In the genomic region with DNA sequence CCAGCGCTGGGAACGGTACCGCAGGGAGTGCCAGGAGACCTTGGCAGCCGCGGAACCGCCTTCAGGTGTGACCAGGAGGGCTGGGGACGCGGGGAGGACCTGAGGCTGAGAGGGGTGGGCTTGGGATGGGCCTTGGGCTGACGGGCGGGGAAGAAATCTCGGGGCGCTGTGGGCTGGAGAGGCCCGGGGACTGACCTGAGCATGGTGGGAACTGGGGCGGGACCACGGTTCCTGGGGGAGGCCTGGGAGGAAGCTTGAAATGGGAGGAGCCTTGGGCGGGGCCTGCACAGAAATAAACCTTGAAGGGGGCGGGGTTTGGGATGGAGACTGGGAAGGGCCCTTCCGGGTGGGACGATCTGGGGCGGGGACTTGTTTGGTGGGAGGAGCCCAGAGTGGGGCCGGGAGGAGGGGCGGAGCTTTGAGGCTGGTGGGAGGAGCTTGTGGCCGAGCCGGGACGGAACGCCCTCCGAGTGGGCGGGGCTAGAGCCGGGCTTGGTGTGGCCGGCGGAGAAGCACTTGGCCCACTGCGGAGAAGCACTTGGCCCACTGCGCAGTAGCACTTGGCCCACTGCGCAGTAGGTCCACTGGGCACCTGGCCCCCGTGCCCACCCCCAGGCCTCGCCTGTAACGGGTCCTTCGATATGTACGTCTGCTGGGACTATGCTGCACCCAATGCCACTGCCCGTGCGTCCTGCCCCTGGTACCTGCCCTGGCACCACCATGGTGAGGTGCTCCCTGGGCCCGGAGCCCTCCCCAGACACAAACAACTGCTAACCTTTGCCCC, we compare ENCODE assay signal across 9 cellular contexts. TPM values are rescaled to one million over a fixed set of nuclear protein-coding genes. Genes with fewer than 3 reads are reported as not detected.
A peak's percentile ranks its signal among the peaks of the same experiment; 100 is the strongest.
DNase-seq lines count a peak whose midpoint lies in the region; ATAC-seq, FAIRE-seq and TF ChIP-seq lines count a peak whose summit lies in the region.
"Had no signal": no experiment of that assay in that cellular context is flagged by ENCODE, and none has a peak within 500 bp of the region (broad histone marks: within the 10 kb centered on the region; RNA-seq: fewer than 3 reads in every experiment).

No MANE protein-coding gene starts in this region.

- TF ChIP-seq POLR2A in upper lobe of left lung (IDR thresholded peaks at IDR 0.05) = peak in 1 of 4 donors; percentile 36

- peak overlapping the region in 7 of 8 donors; percentile 25 to 68 (median 54) for H3K4me3 Mint-ChIP-seq in naive B cell

- H3K36me3 ChIP-seq in HAP-1 (replicated peaks) = no peaks in the 10 kb centered on the region
- H3K36me3 ChIP-seq in upper lobe of left lung = no peaks in the 10 kb centered on the region

- in situ Hi-C loops in HAP-1 (cut with MboI; ENCODE audit: low sequenced_read_pairs) = no loop called here

- TF ChIP-seq CTCF in upper lobe of left lung (IDR thresholded peaks at IDR 0.05) = no peak

- no peaks in the 10 kb centered on the region for H3K9me3 ChIP-seq in HAP-1
- no peaks in the 10 kb centered on the region for H3K9me3 ChIP-seq in upper lobe of left lung

- no peaks in the 10 kb centered on the region for H3K27me3 ChIP-seq in HAP-1 (ENCODE audit: low read depth)
- peaks cover 0 to 31% (median 14%) of the 10 kb centered on the region in 4 donors for H3K27me3 ChIP-seq in upper lobe of left lung

- no peak for TF ChIP-seq EP300 in upper lobe of left lung (IDR thresholded peaks at IDR 0.05)

- peak; percentile 91 to 99 for DNase-seq in HAP-1 (ENCODE audit: low spot score in 2 of 2)
- DNase-seq in NCI-H345 (lab: John Stamatoyannopoulos, UW) = peak; percentile 75
- peak; percentile 61 for DNase-seq in activated T-cell treated with anti-CD3 and anti-CD28 coated beads, Interleukin-2, amount 50 U/mL, for 1 hour
- peak; percentile 16 for DNase-seq in fibroblast of peridontal ligament (ENCODE audit: extremely low read depth)
- no peak for DNase-seq in naive B cell
- DNase-seq in upper lobe of left lung = peak; percentile 93
- DNase-seq in GOT3 (lab: John Stamatoyannopoulos, UW) = no peak

- H3K4me1 Mint-ChIP-seq in naive B cell = peaks cover 23 to 38% (median 37%) of the 10 kb centered on the region in 3 donors

- H3K27ac Mint-ChIP-seq in naive B cell = peak overlapping the region in 2 of 6 donors; percentile 47 to 92

- H3K4me1 ChIP-seq in HAP-1 (peaks cover 11% of the 10 kb centered on the region), upper lobe of left lung (peaks cover 22 to 41% (median 33%) of the 10 kb centered on the region in 4 donors)

- ATAC-seq in naive B cell (ENCODE audit: low read depth in 2 of 2) = peak; percentile 25 to 39
- ATAC-seq in upper lobe of left lung (ENCODE audit: low FRiP score in 2 of 2) = peak; percentile 80 to 94

- 7 to 12% methylated on average over 25 to 33 of the region's 42 CpGs for WGBS in upper lobe of left lung, 2 donors

- peak overlapping the region; percentile 36 for H3K4me3 ChIP-seq in HAP-1
- peak overlapping the region in 3 of 4 donors; percentile 22 to 41 (median 32) for H3K4me3 ChIP-seq in upper lobe of left lung

- peaks cover 39 to 59% (median 58%) of the 10 kb centered on the region in 3 donors for H3K27me3 Mint-ChIP-seq in naive B cell

- peaks cover 0 to 9% (median 0%) of the 10 kb centered on the region in 7 donors for H3K9me3 Mint-ChIP-seq in naive B cell

- peak overlapping the region in 3 of 4 donors; percentile 31 to 74 (median 35) for H3K27ac ChIP-seq in upper lobe of left lung
- H3K27ac ChIP-seq: VCaP had no signal

- peak; percentile 70 for FAIRE-seq in G401.6 (lab: Jason Lieb, UNC)

- peaks cover 0 to 8% of the 10 kb centered on the region in 2 donors for H3K36me3 Mint-ChIP-seq in naive B cell

RNA-seq across cellular contexts. Expression of gene GIPR, which starts 2.8 kb away (rescaled TPM):
- polyA plus RNA-seq in naive B cell (ENCODE audit: low read depth in 6 of 6) = not detected
- 10 to 100 TPM in 1 of 6 donors, 1 to 10 TPM in 5; 2.9 to 17.8 (median 6.0) TPM for total RNA-seq in upper lobe of left lung

RNA-seq across cellular contexts. Expression of gene SNRPD2, which starts 20.9 kb away (rescaled TPM):
- polyA plus RNA-seq in naive B cell (ENCODE audit: low read depth in 6 of 6) = 1,000 to 10,000 TPM in 2 of 6 donors, 100 to 1,000 TPM in 4; 808 to 1,139 (median 906) TPM
- total RNA-seq in upper lobe of left lung = 100 to 1,000 TPM in 5 of 6 donors, 10 to 100 TPM in 1; 58.7 to 261 (median 161) TPM

RNA-seq across cellular contexts. Expression of gene QPCTL, which starts 21.6 kb away (rescaled TPM):
- polyA plus RNA-seq in naive B cell (ENCODE audit: low read depth in 6 of 6) = 1 to 10 TPM in 5 of 6 donors, under 1 TPM in 1; 0.70 to 6.8 (median 1.7) TPM
- total RNA-seq in upper lobe of left lung = 10 to 100 TPM in 3 of 6 donors, 1 to 10 TPM in 3; 7.1 to 18.3 (median 10.1) TPM

RNA-seq across cellular contexts. Expression of gene EML2, which starts 31.7 kb away (rescaled TPM):
- 10 to 100 TPM in 3 of 6 donors, 1 to 10 TPM in 3; 4.3 to 14.1 (median 10.3) TPM for polyA plus RNA-seq in naive B cell (ENCODE audit: low read depth in 6 of 6)
- 10 to 100 TPM; 34.1 to 70.2 (median 48.2) TPM for total RNA-seq in upper lobe of left lung

RNA-seq across cellular contexts. Expression of gene FBXO46, which starts 59.8 kb away (rescaled TPM):
- polyA plus RNA-seq in naive B cell (ENCODE audit: low read depth in 6 of 6) = 10 to 100 TPM in 5 of 6 donors, 1 to 10 TPM in 1; 9.4 to 23.0 (median 13.9) TPM
- total RNA-seq in upper lobe of left lung = 10 to 100 TPM; 12.0 to 21.1 (median 20.6) TPM

Comparison
In these comparisons a context has a peak if more than half of its experiments do, and no peak if none do; other contexts are left out.
1. DNase-seq: peak in HAP-1 (2 of 2), NCI-H345 (single experiment), activated T-cell treated with anti-CD3 and anti-CD28 coated beads, Interleukin-2, amount 50 U/mL, for 1 hour (single experiment), fibroblast of peridontal ligament (single experiment) and upper lobe of left lung (2 of 2); none in naive B cell (single experiment) and GOT3 (single experiment).